20 cellular contexts compared by ENCODE assay signal in genomic region chr11:45017329-45017728, GRCh38.
DNase-seq lines count a peak whose midpoint lies in the region; ATAC-seq and TF ChIP-seq lines count a peak whose summit lies in the region.
"Had no signal": no experiment of that assay in that cellular context is flagged by ENCODE, and none has a peak within 500 bp of the region (broad histone marks: within the 10 kb centered on the region; RNA-seq: fewer than 3 reads in every experiment).

No MANE protein-coding gene starts in this region.

- no peak overlapping the region for H2AFZ ChIP-seq in OCI-LY7 (ENCODE audit: low read length)

- H3K4me3 ChIP-seq in OCI-LY7 (ENCODE audit: low read depth, low read length, poor library complexity, severe bottlenecking) (no peak overlapping the region), fibroblast of villous mesenchyme (ENCODE audit: low read depth, low read length) (no peak overlapping the region), gastrocnemius medialis (no peak overlapping the region), MG63 (no peak overlapping the region)
- H3K4me3 ChIP-seq: lung, SJCRH30, tibial artery had no signal

- ATAC-seq in gastrocnemius medialis: no peak
- no peak for ATAC-seq in stimulated activated naive CD8-positive, alpha-beta T cell treated with anti-CD3 and anti-CD28 coated beads, Interleukin-15, Interleukin-2, amounts not matched to agents 100 U/mL and 50 U/mL, for 24 hours
- ATAC-seq: natural killer cell; stimulated activated effector memory CD8-positive, alpha-beta T cell treated with anti-CD3 and anti-CD28 coated beads, Interleukin-12 subunit alpha, Interleukin-12 subunit beta, amount 100 ng/mL, for 72 hours had no signal

- H4K20me1 ChIP-seq in OCI-LY7 (ENCODE audit: insufficient read depth, low read length): no peaks in the 10 kb centered on the region

- H3K36me3 ChIP-seq in OCI-LY7 (ENCODE audit: insufficient read depth, low read length) (no peaks in the 10 kb centered on the region), gastrocnemius medialis (no peaks in the 10 kb centered on the region), MG63 (no peaks in the 10 kb centered on the region)
- H3K36me3 ChIP-seq: SJCRH30, tibial artery had no signal

- in situ Hi-C loops in gastrocnemius medialis (cut with MboI; ENCODE audit: low sequenced_read_pairs in 4 of 4): loop anchor here in 1 of 4 donors (5.0 kb wide), 1 partner anchor 75 kb away; no protein-coding TSS in a partner anchor

- no peaks in the 10 kb centered on the region for H3K9me2 ChIP-seq in OCI-LY7 (ENCODE audit: insufficient read depth, low read length)

- H3K79me2 ChIP-seq in OCI-LY7 (ENCODE audit: insufficient read depth, low read depth, low read length): no peaks in the 10 kb centered on the region

- DNase-seq in NCI-H82 (lab: John Stamatoyannopoulos, UW) (peak; percentile 26), NCI-H82 treated with DMSO at 0.1 percent for 48 hours (lab: John Stamatoyannopoulos, UW; ENCODE audit: unreplicated experiment) (no peak), OCI-LY7 (ENCODE audit: low spot score) (no peak), fibroblast of villous mesenchyme (ENCODE audit: low read depth) (no peak), gastrocnemius medialis (no peak), SKM-1 (lab: John Stamatoyannopoulos, UW; ENCODE audit: unreplicated experiment) (no peak), MG63 (no peak)
- DNase-seq in stimulated activated naive CD8-positive, alpha-beta T cell treated with anti-CD3 and anti-CD28 coated beads, Interleukin-15, Interleukin-2, amounts not matched to agents 100 U/mL and 50 U/mL, for 24 hours: no peak
- DNase-seq: activated CD4-positive, alpha-beta T cell treated with anti-CD3 and anti-CD28 coated beads for 4 hours; activated gamma-delta T cell; CD4-positive, CD25-positive, alpha-beta regulatory T cell; immature natural killer cell; natural killer cell; NCI-H1930; NCI-H446 treated with DMSO at 0.1 percent for 48 hours; SJCRH30; T-helper 9 cell; tibial artery had no signal

- H3K27ac ChIP-seq in OCI-LY7 (ENCODE audit: low read depth, low read length, poor library complexity, severe bottlenecking) (no peak overlapping the region), gastrocnemius medialis (no peak overlapping the region)
- H3K27ac ChIP-seq: SJCRH30, tibial artery had no signal

- H3K4me2 ChIP-seq in OCI-LY7 (ENCODE audit: low read length): no peak overlapping the region

- H3K9me3 ChIP-seq in OCI-LY7 (ENCODE audit: low read length): no peaks in the 10 kb centered on the region
- H3K9me3 ChIP-seq in gastrocnemius medialis: no peaks in the 10 kb centered on the region
- peaks cover 6% of the 10 kb centered on the region; the same call in 1 of the 2 replicates for H3K9me3 ChIP-seq in MG63

- no peak for TF ChIP-seq POLR2A in gastrocnemius medialis (IDR thresholded peaks at IDR 0.05)

- H3K27me3 ChIP-seq in gastrocnemius medialis (no peaks in the 10 kb centered on the region), MG63 (no peaks in the 10 kb centered on the region)
- H3K27me3 ChIP-seq: tibial artery had no signal

- peaks cover 18% of the 10 kb centered on the region for H3K4me1 ChIP-seq in OCI-LY7 (ENCODE audit: insufficient read depth, low read length, poor library complexity, severe bottlenecking)
- H3K4me1 ChIP-seq in gastrocnemius medialis: peaks cover 16% of the 10 kb centered on the region in 2 donors
- H3K4me1 ChIP-seq: SJCRH30 had no signal

- CTCF ChIA-PET in OCI-LY7 (lab: Charles Lee; ENCODE audit: unreplicated experiment): no interaction called here

- POLR2A ChIA-PET in OCI-LY7 (lab: Charles Lee): no interaction called here

- peak; percentile 55 for TF ChIP-seq CTCF in OCI-LY7 (conservative IDR thresholded peaks at IDR 0.05; ENCODE audit: low read length)
- TF ChIP-seq CTCF in fibroblast of villous mesenchyme (IDR thresholded peaks at IDR 0.05; ENCODE audit: insufficient read depth, low read depth, low read length): peak; percentile 25
- no peak for TF ChIP-seq CTCF in gastrocnemius medialis (IDR thresholded peaks at IDR 0.05 in 4 of 5, conservative IDR thresholded peaks at IDR 0.05 in 1 of 5)

- intact Hi-C loops in OCI-LY7 (cut with micrococcal nuclease; ENCODE audit: unreplicated experiment) (loop anchor here (5.0 kb wide), 1 partner anchor 80 kb away; no protein-coding TSS in a partner anchor), gastrocnemius medialis (cut with DNase I; ENCODE audit: low total_unique reads) (no loop called here)

- no TSS peak for BruUV-seq in OCI-LY7 (replicated peaks; lab: Mats Ljungman, UMichigan)

Comparison
In these comparisons a context has a peak if more than half of its experiments do, and no peak if none do; other contexts are left out.
1. CTCF ChIP-seq: peak in OCI-LY7 (single experiment) and fibroblast of villous mesenchyme (single experiment); none in gastrocnemius medialis (0 of 5).